In the genomic region with DNA sequence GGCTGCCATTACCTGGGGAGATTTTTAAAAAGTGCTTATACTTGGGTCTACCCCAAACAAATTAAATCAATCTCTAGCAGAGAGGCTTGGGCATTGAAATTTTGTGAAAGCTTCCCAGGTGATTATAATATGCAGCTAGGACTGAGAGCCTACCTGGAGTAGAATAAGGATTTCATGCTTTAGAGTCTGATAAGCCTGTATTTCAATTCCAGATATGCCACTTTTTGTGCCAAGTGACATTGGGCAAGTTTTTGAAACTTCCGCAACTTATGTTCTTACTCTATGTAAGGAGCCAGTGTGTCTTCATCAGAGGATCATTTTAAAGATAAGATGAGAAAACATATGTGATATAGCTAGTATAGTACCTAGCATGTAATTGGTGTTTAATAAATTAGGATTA, we compare ENCODE assay signal across 23 cellular contexts.
DNase-seq lines count a peak whose midpoint lies in the region; ATAC-seq and TF ChIP-seq lines count a peak whose summit lies in the region.
"Had no signal": no experiment of that assay in that cellular context is flagged by ENCODE, and none has a peak within 500 bp of the region (broad histone marks: within the 10 kb centered on the region; RNA-seq: fewer than 3 reads in every experiment).

No MANE protein-coding gene starts in this region.

- H3K36me3 ChIP-seq in RWPE2 (ENCODE audit: low read depth) (no peaks in the 10 kb centered on the region), lower lobe of right lung (no peaks in the 10 kb centered on the region), stomach (no peaks in the 10 kb centered on the region)
- H3K36me3 ChIP-seq in naive thymus-derived CD4-positive, alpha-beta T cell (ENCODE audit: control insufficient read depth in 2 of 3, insufficient read depth in 3 of 3, low read length in 3 of 3): no peaks in the 10 kb centered on the region
- H3K36me3 ChIP-seq: BLaER1, SJSA1 had no signal

- TF ChIP-seq CTCF in RWPE2 (IDR thresholded peaks at IDR 0.05; ENCODE audit: poor library complexity, severe bottlenecking) (no peak), epithelial cell of esophagus (IDR thresholded peaks at IDR 0.05; ENCODE audit: insufficient read depth, low read depth, low read length, missing control alignments) (no peak), lower lobe of right lung (IDR thresholded peaks at IDR 0.05) (no peak), stomach (IDR thresholded peaks at IDR 0.05) (no peak)

- H3K4me3 ChIP-seq in RWPE2 (ENCODE audit: severe bottlenecking): no peak overlapping the region
- no peak overlapping the region for H3K4me3 ChIP-seq in epithelial cell of esophagus (ENCODE audit: low read length)
- H3K4me3 ChIP-seq in lower lobe of right lung: no peak overlapping the region
- no peak overlapping the region for H3K4me3 ChIP-seq in stomach
- no peak overlapping the region for H3K4me3 ChIP-seq in naive thymus-derived CD4-positive, alpha-beta T cell (ENCODE audit: low read length)
- H3K4me3 ChIP-seq: BLaER1, GM23338, K562, PC-9, SJSA1 had no signal

- H3K27me3 Mint-ChIP-seq in naive thymus-derived CD4-positive, alpha-beta T cell: peaks cover 2 to 16% (median 4%) of the 10 kb centered on the region in 5 donors
- H3K27me3 Mint-ChIP-seq: CD4-positive, CD25-positive, alpha-beta regulatory T cell had no signal

- CTCF ChIA-PET in naive thymus-derived CD4-positive, alpha-beta T cell (lab: Charles Lee): no interaction called here

- H3K4me1 ChIP-seq in RWPE2 (ENCODE audit: insufficient read depth, poor library complexity, severe bottlenecking) (peaks cover 39% of the 10 kb centered on the region), lower lobe of right lung (peaks cover 6% of the 10 kb centered on the region), stomach (peaks cover 6 to 54% (median 30%) of the 10 kb centered on the region in 4 donors)
- no peaks in the 10 kb centered on the region for H3K4me1 ChIP-seq in naive thymus-derived CD4-positive, alpha-beta T cell (ENCODE audit: control insufficient read depth in 2 of 2, insufficient read depth in 2 of 2, low read length in 2 of 2)
- H3K4me1 ChIP-seq: BLaER1 had no signal

- H3K27ac ChIP-seq in RWPE2 (ENCODE audit: poor library complexity, severe bottlenecking): peak overlapping the region; percentile 86
- no peak overlapping the region for H3K27ac ChIP-seq in lower lobe of right lung
- H3K27ac ChIP-seq in stomach: peak overlapping the region in 1 of 5 donors; percentile 50
- H3K27ac ChIP-seq in naive thymus-derived CD4-positive, alpha-beta T cell (ENCODE audit: low read depth, low read length): no peak overlapping the region
- no peak overlapping the region for H3K27ac ChIP-seq in caudate nucleus (ENCODE audit: low read depth, low read length)
- H3K27ac ChIP-seq: BLaER1, PC-9, SJSA1 had no signal

- H3K4me3 Mint-ChIP-seq in naive thymus-derived CD4-positive, alpha-beta T cell: no peak overlapping the region
- H3K4me3 Mint-ChIP-seq: CD4-positive, CD25-positive, alpha-beta regulatory T cell; GM23338; H9 had no signal

- no peaks in the 10 kb centered on the region for H3K27me3 ChIP-seq in RWPE2 (ENCODE audit: insufficient read depth, poor library complexity, severe bottlenecking)
- H3K27me3 ChIP-seq in lower lobe of right lung (ENCODE audit: low read depth): no peaks in the 10 kb centered on the region
- H3K27me3 ChIP-seq in stomach: no peaks in the 10 kb centered on the region
- no peaks in the 10 kb centered on the region for H3K27me3 ChIP-seq in naive thymus-derived CD4-positive, alpha-beta T cell (ENCODE audit: control insufficient read depth in 2 of 2, insufficient read depth in 2 of 2, low read length in 2 of 2)
- H3K27me3 ChIP-seq: BLaER1, SJSA1 had no signal

- no peak for TF ChIP-seq EP300 in stomach (IDR thresholded peaks at IDR 0.05)

- H3K9me3 ChIP-seq in RWPE2 (ENCODE audit: severe bottlenecking): no peaks in the 10 kb centered on the region
- H3K9me3 ChIP-seq in lower lobe of right lung: no peaks in the 10 kb centered on the region
- H3K9me3 ChIP-seq in stomach: no peaks in the 10 kb centered on the region
- no peaks in the 10 kb centered on the region for H3K9me3 ChIP-seq in naive thymus-derived CD4-positive, alpha-beta T cell (ENCODE audit: control insufficient read depth in 2 of 3, low read length in 3 of 3)
- H3K9me3 ChIP-seq: BLaER1, SJSA1 had no signal

- 40 to 78% (median 45%) methylated on average over 1 of the region's 1 CpG for whole genome bisulfite sequencing in stomach, 5 donors

- H3K4me1 Mint-ChIP-seq in naive thymus-derived CD4-positive, alpha-beta T cell: no peaks in the 10 kb centered on the region
- H3K4me1 Mint-ChIP-seq: CD4-positive, CD25-positive, alpha-beta regulatory T cell had no signal

- no peak for DNase-seq in RWPE2 (ENCODE audit: low spot score)
- peak; percentile 76 for DNase-seq in epithelial cell of esophagus (ENCODE audit: low read depth)
- DNase-seq in lower lobe of right lung: no peak
- peak; percentile 37 for DNase-seq in stomach
- no peak for DNase-seq in naive thymus-derived CD4-positive, alpha-beta T cell
- DNase-seq in activated gamma-delta T cell treated with Interleukin-2 at 50 U/mL for 16 hours: no peak
- DNase-seq in caudate nucleus (lab: John Stamatoyannopoulos, UW): no peak
- DNase-seq: CD4-positive, CD25-positive, alpha-beta regulatory T cell; H9; MM.1S; NCI-H1048; NCI-H1417; NCI-H1694; NCI-H2029 treated with DMSO at 0.1 percent for 48 hours; NCI-H2227 treated with DMSO at 0.1 percent for 48 hours; NCI-H526 treated with DMSO at 0.1 percent for 48 hours; PC-9; Right ventricle myocardium superior had no signal

- TF ChIP-seq POLR2A in stomach (IDR thresholded peaks at IDR 0.05): no peak

- no peaks in the 10 kb centered on the region for H3K36me3 Mint-ChIP-seq in naive thymus-derived CD4-positive, alpha-beta T cell
- H3K36me3 Mint-ChIP-seq: CD4-positive, CD25-positive, alpha-beta regulatory T cell had no signal

- POLR2A ChIA-PET in naive thymus-derived CD4-positive, alpha-beta T cell (lab: Charles Lee): no interaction called here

- no peak for ATAC-seq in RWPE2 (ENCODE audit: low read depth)
- ATAC-seq in lower lobe of right lung: peak; percentile 64 to 67
- no peak for ATAC-seq in naive thymus-derived CD4-positive, alpha-beta T cell
- ATAC-seq in GM18907 (IDR thresholded peaks at IDR 0.05; ENCODE audit: unreplicated experiment): no peak
- ATAC-seq: GM23338, K562 had no signal

- intact Hi-C loops in lower lobe of right lung (cut with DNase I) (loop anchor here (10.0 kb wide), 1 partner anchor 735 kb away; no protein-coding TSS in a partner anchor), stomach (cut with DNase I; ENCODE audit: low total_unique reads) (loop anchor here (10.0 kb wide), 1 partner anchor 535 kb away; no protein-coding TSS in a partner anchor)
- intact Hi-C loops in naive thymus-derived CD4-positive, alpha-beta T cell (cut with micrococcal nuclease): no loop called here

- H3K9me3 Mint-ChIP-seq in naive thymus-derived CD4-positive, alpha-beta T cell: peaks cover 0 to 5% (median 0%) of the 10 kb centered on the region in 11 donors
- H3K9me3 Mint-ChIP-seq: GM23338, H9 had no signal

- no peak overlapping the region for H3K27ac Mint-ChIP-seq in naive thymus-derived CD4-positive, alpha-beta T cell
- H3K27ac Mint-ChIP-seq: CD4-positive, CD25-positive, alpha-beta regulatory T cell; GM23338; H9 had no signal

Comparison
In these comparisons a context has a peak if more than half of its experiments do, and no peak if none do; other contexts are left out.
1. ATAC-seq: peak in lower lobe of right lung (2 of 2); none in RWPE2 (single experiment), naive thymus-derived CD4-positive, alpha-beta T cell (single experiment) and GM18907 (single experiment).
2. DNase-seq: peak in epithelial cell of esophagus (single experiment) and stomach (single experiment); none in RWPE2 (single experiment), lower lobe of right lung (single experiment), naive thymus-derived CD4-positive, alpha-beta T cell (0 of 9), activated gamma-delta T cell treated with Interleukin-2 at 50 U/mL for 16 hours (single experiment) and caudate nucleus (0 of 61).
3. intact Hi-C loops: an anchor here in lower lobe of right lung (10.0 kb wide) and stomach (10.0 kb wide); none called in naive thymus-derived CD4-positive, alpha-beta T cell.